In the genomic region with DNA sequence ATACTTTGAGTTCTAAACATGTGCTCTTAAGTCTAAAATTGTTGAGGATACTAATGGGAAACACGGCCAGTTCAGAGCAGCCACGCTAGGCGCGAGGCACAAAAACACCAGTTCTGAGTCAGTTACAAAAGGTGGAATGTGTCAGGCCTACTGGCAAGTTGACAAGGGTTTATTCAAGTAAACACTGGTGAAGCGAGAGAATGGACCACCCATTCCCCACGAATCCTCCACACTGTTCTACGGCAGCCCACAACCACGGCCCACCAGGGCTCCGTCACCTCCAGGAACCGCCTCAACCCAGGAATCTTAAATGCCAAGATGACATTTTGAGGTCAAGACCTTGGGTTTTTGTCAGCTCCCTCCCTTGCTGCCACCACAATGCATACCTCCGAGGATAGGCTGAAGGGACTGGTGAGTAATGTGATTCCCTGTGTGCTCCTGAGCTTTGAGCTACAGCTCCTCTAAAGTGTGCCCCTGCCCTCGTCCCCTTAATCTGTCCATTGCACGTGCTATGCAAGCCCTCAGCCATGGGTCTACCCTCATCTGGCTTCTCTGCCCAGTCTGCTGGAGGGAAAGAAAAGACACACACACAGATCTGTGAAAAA, we compare ENCODE assay signal across 19 cellular contexts. TPM values are rescaled to one million over a fixed set of nuclear protein-coding genes. Genes with fewer than 3 reads are reported as not detected.
DNase-seq lines count a peak whose midpoint lies in the region; ATAC-seq and TF ChIP-seq lines count a peak whose summit lies in the region.
"Had no signal": no experiment of that assay in that cellular context is flagged by ENCODE, and none has a peak within 500 bp of the region (broad histone marks: within the 10 kb centered on the region; RNA-seq: fewer than 3 reads in every experiment).

No MANE protein-coding gene starts in this region.

- H3K27ac ChIP-seq in stomach = no peak overlapping the region
- H3K27ac ChIP-seq: epithelial cell of prostate, pancreas, SJCRH30 had no signal

- peak; percentile 28 to 59 for ATAC-seq in left cardiac atrium
- no peak for ATAC-seq in left ventricle myocardium superior
- ATAC-seq in stimulated activated memory B cell treated with anti-CD40 and anti-IgM and Interleukin-4, amounts not matched to agents 10 μg/mL and 1 μg/mL and 100 μg/mL, for 72 hours = no peak
- ATAC-seq: HCT116, pancreas had no signal

- TF ChIP-seq CTCF in cardiac fibroblast (IDR thresholded peaks at IDR 0.05; ENCODE audit: low read depth, low read length) (no peak), stomach (IDR thresholded peaks at IDR 0.05) (no peak)

- no peak for TF ChIP-seq POLR2A in stomach (IDR thresholded peaks at IDR 0.05)

- peaks cover 58 to 98% (median 96%) of the 10 kb centered on the region in 4 donors for H3K36me3 ChIP-seq in stomach

- H3K27me3 ChIP-seq in stomach = no peaks in the 10 kb centered on the region
- H3K27me3 ChIP-seq: pancreas, SJCRH30 had no signal

- TF ChIP-seq EP300 in stomach (IDR thresholded peaks at IDR 0.05) = no peak

- no peaks in the 10 kb centered on the region for H3K9me3 ChIP-seq in stomach
- H3K9me3 ChIP-seq: pancreas, SJCRH30 had no signal

- peaks cover 8% of the 10 kb centered on the region for H3K4me1 Mint-ChIP-seq in stimulated activated memory B cell treated with anti-CD40 and anti-IgM and Interleukin-4, amounts not matched to agents 10 μg/mL and 1 μg/mL and 100 μg/mL, for 72 hours

- no peaks in the 10 kb centered on the region for H3K27me3 Mint-ChIP-seq in stimulated activated memory B cell treated with anti-CD40 and anti-IgM and Interleukin-4, amounts not matched to agents 10 μg/mL and 1 μg/mL and 100 μg/mL, for 72 hours
- H3K27me3 Mint-ChIP-seq: activated naive CD8-positive, alpha-beta T cell treated with anti-CD3 and anti-CD28 coated beads for 36 hours; stimulated activated naive CD8-positive, alpha-beta T cell treated with anti-CD3 and anti-CD28 coated beads, Interleukin-15, Interleukin-2, amounts not matched to agents 100 ng/mL and 50 ng/mL, for 24 hours had no signal

- 56 to 71% (median 67%) methylated on average over 13 of the region's 13 CpGs for WGBS in stomach, 5 donors

- intact Hi-C loops in left cardiac atrium (cut with DNase I) = no loop called here
- intact Hi-C loops in left ventricle myocardium superior (cut with micrococcal nuclease) = no loop called here
- intact Hi-C loops in stomach (cut with DNase I; ENCODE audit: low total_unique reads) = no loop called here

- H3K4me3 Mint-ChIP-seq in stimulated activated memory B cell treated with anti-CD40 and anti-IgM and Interleukin-4, amounts not matched to agents 10 μg/mL and 1 μg/mL and 100 μg/mL, for 72 hours = no peak overlapping the region
- H3K4me3 Mint-ChIP-seq: activated naive CD8-positive, alpha-beta T cell treated with anti-CD3 and anti-CD28 coated beads for 36 hours; stimulated activated naive CD8-positive, alpha-beta T cell treated with anti-CD3 and anti-CD28 coated beads, Interleukin-15, Interleukin-2, amounts not matched to agents 100 ng/mL and 50 ng/mL, for 24 hours had no signal

- no peaks in the 10 kb centered on the region for H3K9me3 Mint-ChIP-seq in stimulated activated memory B cell treated with anti-CD40 and anti-IgM and Interleukin-4, amounts not matched to agents 10 μg/mL and 1 μg/mL and 100 μg/mL, for 72 hours
- H3K9me3 Mint-ChIP-seq: activated naive CD8-positive, alpha-beta T cell treated with anti-CD3 and anti-CD28 coated beads for 36 hours; stimulated activated naive CD8-positive, alpha-beta T cell treated with anti-CD3 and anti-CD28 coated beads, Interleukin-15, Interleukin-2, amounts not matched to agents 100 ng/mL and 50 ng/mL, for 24 hours had no signal

- H3K27ac Mint-ChIP-seq in stimulated activated memory B cell treated with anti-CD40 and anti-IgM and Interleukin-4, amounts not matched to agents 10 μg/mL and 1 μg/mL and 100 μg/mL, for 72 hours = peak overlapping the region; percentile 32
- H3K27ac Mint-ChIP-seq: activated naive CD8-positive, alpha-beta T cell treated with anti-CD3 and anti-CD28 coated beads for 36 hours; stimulated activated naive CD8-positive, alpha-beta T cell treated with anti-CD3 and anti-CD28 coated beads, Interleukin-15, Interleukin-2, amounts not matched to agents 100 ng/mL and 50 ng/mL, for 24 hours had no signal

- no peak for DNase-seq in left cardiac atrium
- DNase-seq in left ventricle myocardium superior = no peak
- DNase-seq in cardiac fibroblast (ENCODE audit: low read depth in 2 of 2) = peak; percentile 10 to 25
- peak; percentile 55 for DNase-seq in mesenteric fat pad (ENCODE audit: low spot score)
- no peak for DNase-seq in stomach
- DNase-seq in dermis blood vessel endothelial cell = no peak
- DNase-seq in stimulated activated CD4-positive, alpha-beta T cell treated with anti-CD3 and anti-CD28 coated beads, Interleukin-2, amount 100 ng/mL, for 48 hours = no peak
- DNase-seq: activated CD4-positive, alpha-beta T cell treated with anti-CD3 and anti-CD28 coated beads for 4 hours; activated naive CD8-positive, alpha-beta T cell treated with anti-CD3 and anti-CD28 coated beads for 36 hours; activated T-cell treated with anti-CD3 and anti-CD28 coated beads for 4 hours; hippocampal formation; kidney glomerular epithelial cell; NCI-H187; pancreas; SJCRH30 had no signal

- H3K36me3 Mint-ChIP-seq in stimulated activated memory B cell treated with anti-CD40 and anti-IgM and Interleukin-4, amounts not matched to agents 10 μg/mL and 1 μg/mL and 100 μg/mL, for 72 hours = peaks cover 65% of the 10 kb centered on the region

- peaks cover 0 to 10% (median 3%) of the 10 kb centered on the region in 4 donors for H3K4me1 ChIP-seq in stomach
- H3K4me1 ChIP-seq: SJCRH30 had no signal

- H3K4me3 ChIP-seq in cardiac fibroblast (replicated peaks in 1 of 2; ENCODE audit: low read depth in 2 of 2, low read length in 2 of 2) (no peak overlapping the region), stomach (no peak overlapping the region)
- H3K4me3 ChIP-seq: pancreas, SJCRH30 had no signal

RNA-seq across cellular contexts. Expression of gene TRAP1, which starts 28.5 kb away (rescaled TPM):
- 100 to 1,000 TPM in 1 of 2 donors, 10 to 100 TPM in 1; 85.7 to 120 TPM for total RNA-seq in left cardiac atrium
- total RNA-seq in left ventricle myocardium superior = 152 TPM
- total RNA-seq in mesenteric fat pad = 85.9 TPM
- total RNA-seq in stomach = 100 to 1,000 TPM in 2 of 5 donors, 10 to 100 TPM in 3; 47.9 to 460 (median 96.6) TPM
- polyA plus RNA-seq in stomach = 10 to 100 TPM; 39.5 to 83.5 (median 71.2) TPM
- total RNA-seq in dermis blood vessel endothelial cell = 48.3 and 97.4 TPM in 2 replicates

Comparison
In these comparisons a context has a peak if more than half of its experiments do, and no peak if none do; other contexts are left out.
1. ATAC-seq: peak in left cardiac atrium (2 of 2); none in left ventricle myocardium superior (single experiment) and stimulated activated memory B cell treated with anti-CD40 and anti-IgM and Interleukin-4, amounts not matched to agents 10 μg/mL and 1 μg/mL and 100 μg/mL, for 72 hours (single experiment).
2. DNase-seq: peak in cardiac fibroblast (2 of 2) and mesenteric fat pad (single experiment); none in left cardiac atrium (single experiment), left ventricle myocardium superior (single experiment), stomach (single experiment), dermis blood vessel endothelial cell (single experiment) and stimulated activated CD4-positive, alpha-beta T cell treated with anti-CD3 and anti-CD28 coated beads, Interleukin-2, amount 100 ng/mL, for 48 hours (0 of 2).